In genomic region chr11:13082588-13082987, GRCh38 we compare ENCODE assay signal across 9 cellular contexts.
"Had no signal": no experiment of that assay in that cellular context is flagged by ENCODE, and none has a peak within 500 bp of the region (broad histone marks: within the 10 kb centered on the region; RNA-seq: fewer than 3 reads in every experiment).

No MANE protein-coding gene starts in this region.

- DNase-seq: GM23248, GOT3, H7, H9, HCEC 1CT, HFFc6 had no signal

- H3K4me3 Mint-ChIP-seq: GM23338, H9, HFFc6 had no signal

- H3K9me3 ChIP-seq: HAP-1 had no signal

- H3K4me1 Mint-ChIP-seq: GM23338, H9 had no signal

- H3K9ac ChIP-seq: GM23248 had no signal

- H3K4me2 ChIP-seq: GM23338 had no signal

- H3K27ac Mint-ChIP-seq: GM23338, H9, HFFc6 had no signal

- H3K36me3 ChIP-seq: HAP-1 had no signal

- ATAC-seq: GM23338, HCT116 had no signal

- H2AFZ ChIP-seq: GM23248, GM23338 had no signal

- H3K4me1 ChIP-seq: HAP-1 had no signal

- H3K27ac ChIP-seq: GM23248 had no signal

- H3K4me3 ChIP-seq: GM23248, GM23338, HAP-1 had no signal
